Comparison of ENCODE assay signal across 9 cellular contexts in genomic region chr17:78140169-78141051, GRCh38. TPM values are rescaled to one million over a fixed set of nuclear protein-coding genes. Genes with fewer than 3 reads are reported as not detected.
DNase-seq lines count a peak whose midpoint lies in the region; ATAC-seq and TF ChIP-seq lines count a peak whose summit lies in the region.
"Had no signal": no experiment of that assay in that cellular context is flagged by ENCODE, and none has a peak within 500 bp of the region (broad histone marks: within the 10 kb centered on the region; RNA-seq: fewer than 3 reads in every experiment).

No MANE protein-coding gene starts in this region.

- H3K36me3 ChIP-seq in subcutaneous abdominal adipose tissue (ENCODE audit: control insufficient read depth in 5 of 5, insufficient read depth in 5 of 5, low read length in 5 of 5): peaks cover 0 to 3% (median 0%) of the 10 kb centered on the region in 5 donors

- H3K4me3 ChIP-seq in epithelial cell of esophagus (ENCODE audit: low read length) (peak overlapping the region; percentile 27), subcutaneous abdominal adipose tissue (ENCODE audit: low read depth in 1 of 5, low read length in 5 of 5) (peak overlapping the region in 4 of 5 donors; percentile 23 to 55 (median 41))

- intact Hi-C loops in activated CD8-positive, alpha-beta T cell treated with anti-CD3 and anti-CD28 coated beads for 36 hours (cut with micrococcal nuclease): loop anchor here (2.0 kb wide), 1 partner anchor 20 kb away; no protein-coding TSS in a partner anchor

- CTCF ChIA-PET in activated CD8-positive, alpha-beta T cell treated with anti-CD3 and anti-CD28 coated beads for 36 hours (lab: Charles Lee): interaction anchor here (0.6 to 2.0 kb wide), 5 partner anchors 12 to 55 kb away, joined by 3 to 11 read pairs (median 5); no protein-coding TSS in a partner anchor

- H3K36me3 Mint-ChIP-seq in activated CD8-positive, alpha-beta T cell treated with anti-CD3 and anti-CD28 coated beads for 36 hours (ENCODE audit: low read depth): peaks cover 49% of the 10 kb centered on the region
- no peaks in the 10 kb centered on the region for H3K36me3 Mint-ChIP-seq in nephron (ENCODE audit: low read depth)

- peak overlapping the region; percentile 28 for H3K4me3 Mint-ChIP-seq in activated CD8-positive, alpha-beta T cell treated with anti-CD3 and anti-CD28 coated beads for 36 hours
- H3K4me3 Mint-ChIP-seq in nephron: peak overlapping the region; percentile 15 to 22 (median 16)

- H3K4me1 ChIP-seq in subcutaneous abdominal adipose tissue (ENCODE audit: control insufficient read depth in 5 of 5, insufficient read depth in 5 of 5, low read length in 5 of 5): peaks cover 17 to 60% (median 44%) of the 10 kb centered on the region in 5 donors

- H3K4me1 Mint-ChIP-seq in activated CD8-positive, alpha-beta T cell treated with anti-CD3 and anti-CD28 coated beads for 36 hours (ENCODE audit: low read depth): peaks cover 67% of the 10 kb centered on the region
- H3K4me1 Mint-ChIP-seq in nephron: peaks cover 26% of the 10 kb centered on the region

- no peak overlapping the region for H3K27ac ChIP-seq in subcutaneous abdominal adipose tissue (ENCODE audit: low read depth, low read length)

- in situ Hi-C loops in Caki2 (cut with HindIII; ENCODE audit: low pct_unique_long_range_greater_than_20kb, low sequenced_read_pairs): no loop called here

- H3K9me3 ChIP-seq in subcutaneous abdominal adipose tissue (ENCODE audit: control insufficient read depth in 5 of 5, low read length in 5 of 5): no peaks in the 10 kb centered on the region

- peak; percentile 97 for DNase-seq in Caki2 (ENCODE audit: low read depth)
- peak; percentile 94 to 95 for DNase-seq in NOMO-1 (lab: John Stamatoyannopoulos, UW; ENCODE audit: unreplicated experiment in 2 of 2)
- peak; percentile 100 for DNase-seq in activated CD8-positive, alpha-beta T cell treated with anti-CD3 and anti-CD28 coated beads for 36 hours
- peak; percentile 97 for DNase-seq in epithelial cell of esophagus (ENCODE audit: low read depth)

- peak overlapping the region; percentile 85 for H3K27ac Mint-ChIP-seq in activated CD8-positive, alpha-beta T cell treated with anti-CD3 and anti-CD28 coated beads for 36 hours
- H3K27ac Mint-ChIP-seq in nephron: peak overlapping the region in 1 of 3 experiments; percentile 69

- POLR2A ChIA-PET in activated CD8-positive, alpha-beta T cell treated with anti-CD3 and anti-CD28 coated beads for 36 hours (lab: Charles Lee): interaction anchor here (0.5 to 19.2 kb wide), 8 partner anchors 12 to 35 kb away, joined by 3 to 335 read pairs (median 4); partner anchors contain the start of genes TMC6 and TMC8

- no peaks in the 10 kb centered on the region for H3K27me3 Mint-ChIP-seq in activated CD8-positive, alpha-beta T cell treated with anti-CD3 and anti-CD28 coated beads for 36 hours
- H3K27me3 Mint-ChIP-seq in nephron (ENCODE audit: low read depth): peaks cover 8% of the 10 kb centered on the region

- peak; percentile 48 for ATAC-seq in GM19468 (IDR thresholded peaks at IDR 0.05; ENCODE audit: extremely low read depth, unreplicated experiment)
- ATAC-seq in HG03565 (IDR thresholded peaks at IDR 0.05; ENCODE audit: unreplicated experiment): peak; percentile 63
- ATAC-seq in activated CD8-positive, alpha-beta T cell treated with anti-CD3 and anti-CD28 coated beads for 36 hours: peak; percentile 91

- no peak for TF ChIP-seq CTCF in activated CD8-positive, alpha-beta T cell treated with anti-CD3 and anti-CD28 coated beads for 36 hours (IDR thresholded peaks at IDR 0.05)
- no peak for TF ChIP-seq CTCF in epithelial cell of esophagus (IDR thresholded peaks at IDR 0.05; ENCODE audit: insufficient read depth, low read depth, low read length, missing control alignments)
- TF ChIP-seq CTCF in nephron (IDR thresholded peaks at IDR 0.05; ENCODE audit: unreplicated experiment in 3 of 3): no peak

- no peaks in the 10 kb centered on the region for H3K9me3 Mint-ChIP-seq in activated CD8-positive, alpha-beta T cell treated with anti-CD3 and anti-CD28 coated beads for 36 hours
- no peaks in the 10 kb centered on the region for H3K9me3 Mint-ChIP-seq in nephron

- peak overlapping the region in 3 of 5 donors; percentile 25 to 45 (median 25) for H3K9ac ChIP-seq in subcutaneous abdominal adipose tissue (ENCODE audit: low read length in 5 of 5)

- H3K27me3 ChIP-seq in subcutaneous abdominal adipose tissue (ENCODE audit: control insufficient read depth in 5 of 5, insufficient read depth in 4 of 5, low read length in 5 of 5): no peaks in the 10 kb centered on the region

RNA-seq across cellular contexts. Expression of gene C17orf99, which starts 5.8 kb away (rescaled TPM):
- not detected in 2 replicates for total RNA-seq in Caki2 (2014; rRNA removed; shearing (Covaris generic); ENCODE audit: low replicate concordance)
- under 1 TPM in 1 of 2 experiments, not detected in 1; 0.51 TPM for total RNA-seq in activated CD8-positive, alpha-beta T cell treated with anti-CD3 and anti-CD28 coated beads for 36 hours
- total RNA-seq: activated CD8-positive, alpha-beta memory T cell treated with anti-CD3 and anti-CD28 coated beads for 36 hours had no signal

RNA-seq across cellular contexts. Expression of gene TMC8, which starts 9.8 kb away (rescaled TPM):
- total RNA-seq in Caki2 (2014; rRNA removed; shearing (Covaris generic); ENCODE audit: low replicate concordance): 0.14 and 0.17 TPM in 2 replicates
- 100 to 1,000 TPM; 182 to 197 TPM for total RNA-seq in activated CD8-positive, alpha-beta T cell treated with anti-CD3 and anti-CD28 coated beads for 36 hours

RNA-seq across cellular contexts. Expression of gene TMC6, which starts 11.9 kb away (rescaled TPM):
- 21.2 and 31.4 TPM in 2 replicates for total RNA-seq in Caki2 (2014; rRNA removed; shearing (Covaris generic); ENCODE audit: low replicate concordance)
- 100 to 1,000 TPM; 209 to 213 TPM for total RNA-seq in activated CD8-positive, alpha-beta T cell treated with anti-CD3 and anti-CD28 coated beads for 36 hours

RNA-seq across cellular contexts. Expression of gene SYNGR2, which starts 28.0 kb away (rescaled TPM):
- 213 and 286 TPM in 2 replicates for total RNA-seq in Caki2 (2014; rRNA removed; shearing (Covaris generic); ENCODE audit: low replicate concordance)
- 10 to 100 TPM; 92.6 to 95.1 TPM for total RNA-seq in activated CD8-positive, alpha-beta T cell treated with anti-CD3 and anti-CD28 coated beads for 36 hours

RNA-seq across cellular contexts. Expression of gene TK1, which starts 46.4 kb away (rescaled TPM):
- total RNA-seq in Caki2 (2014; rRNA removed; shearing (Covaris generic); ENCODE audit: low replicate concordance): 160 and 213 TPM in 2 replicates
- 100 to 1,000 TPM; 175 to 179 TPM for total RNA-seq in activated CD8-positive, alpha-beta T cell treated with anti-CD3 and anti-CD28 coated beads for 36 hours

Comparison
In these comparisons a context has a peak if more than half of its experiments do, and no peak if none do; other contexts are left out.
1. RNA of gene TMC8, which starts 9.8 kb away (total RNA-seq): 182 to 197 TPM in activated CD8-positive, alpha-beta T cell treated with anti-CD3 and anti-CD28 coated beads for 36 hours; 0.14 to 0.17 TPM in Caki2; every median in the first group is over 100 times any median in the second.
2. Peak in every context shown above with its lines, with median percentiles within 50 percentile points of each other: DNase-seq and ATAC-seq.